12 cellular contexts compared by ENCODE assay signal in the genomic region with DNA sequence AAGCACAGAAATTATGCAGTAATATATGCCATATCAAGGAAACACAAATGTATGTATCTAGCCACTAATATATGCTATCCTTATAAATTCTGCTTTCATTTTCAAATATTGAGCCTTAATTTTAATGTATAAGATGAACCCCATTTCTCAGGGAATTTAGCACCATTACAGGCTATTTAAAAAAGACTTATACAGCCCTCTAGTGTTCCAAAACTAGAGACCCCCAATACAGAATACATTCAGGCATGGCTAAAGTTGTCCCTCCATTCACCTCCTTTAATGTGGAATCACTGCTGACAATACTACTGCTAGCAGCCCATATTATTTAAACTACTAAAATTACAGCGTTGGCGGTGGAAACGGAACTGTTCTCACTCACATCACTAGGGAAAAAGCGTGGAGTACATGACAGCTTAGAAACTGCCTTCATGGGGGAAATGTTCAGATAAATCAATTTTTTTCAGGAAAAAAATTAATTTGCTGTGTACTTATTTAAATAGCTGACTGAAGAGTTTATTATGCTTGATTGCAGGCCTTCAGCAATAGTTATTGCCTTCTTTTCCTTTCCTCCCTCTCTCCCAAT.
DNase-seq lines count a peak whose midpoint lies in the region; TF ChIP-seq lines count a peak whose summit lies in the region.
"Had no signal": no experiment of that assay in that cellular context is flagged by ENCODE, and none has a peak within 500 bp of the region (broad histone marks: within the 10 kb centered on the region; RNA-seq: fewer than 3 reads in every experiment).

No MANE protein-coding gene starts in this region.

- H3K9me3 Mint-ChIP-seq in progenitor cell of endocrine pancreas (ENCODE audit: low read depth): peaks cover 10% of the 10 kb centered on the region

- no peaks in the 10 kb centered on the region for H3K27me3 Mint-ChIP-seq in progenitor cell of endocrine pancreas

- no peak for TF ChIP-seq CTCF in epithelial cell of esophagus (IDR thresholded peaks at IDR 0.05; ENCODE audit: insufficient read depth, low read depth, low read length, missing control alignments)
- peak; percentile 29 for TF ChIP-seq CTCF in progenitor cell of endocrine pancreas (IDR thresholded peaks at IDR 0.05; ENCODE audit: unreplicated experiment)
- no peak for TF ChIP-seq CTCF in GM13976 (IDR thresholded peaks at IDR 0.05; ENCODE audit: borderline replicate concordance, control extremely low read depth, extremely low read depth, insufficient read depth, missing control alignments)

- in situ Hi-C loops in GM13976 (cut with MboI; ENCODE audit: low sequenced_read_pairs, unreplicated experiment): no loop called here

- no peak overlapping the region for H3K27ac Mint-ChIP-seq in progenitor cell of endocrine pancreas

- peak; percentile 27 for DNase-seq in NCI-H1105 treated with DMSO at 0.1 percent for 48 hours (lab: John Stamatoyannopoulos, UW)
- no peak for DNase-seq in NCI-H1105 (lab: John Stamatoyannopoulos, UW)
- DNase-seq in NCI-H526 treated with DMSO at 0.1 percent for 48 hours (lab: John Stamatoyannopoulos, UW): peak; percentile 15
- peak; percentile 1 for DNase-seq in epithelial cell of esophagus (ENCODE audit: low read depth)
- no peak for DNase-seq in progenitor cell of endocrine pancreas (ENCODE audit: low spot score, unreplicated experiment)
- DNase-seq in HUDEP-2 (lab: John Stamatoyannopoulos, UW; ENCODE audit: unreplicated experiment in 76 of 76): no peak
- DNase-seq in activated CD8-positive, alpha-beta memory T cell treated with anti-CD3 and anti-CD28 coated beads, Interleukin-2, amount 50 U/mL, for 4 hours: no peak
- no peak for DNase-seq in GM13976 (ENCODE audit: low spot score)
- DNase-seq: activated CD4-positive, alpha-beta T cell treated with anti-CD3 and anti-CD28 coated beads, Interleukin-2, amount 50 U/mL, for 4 hours; gastrocnemius medialis; stimulated activated CD4-positive, alpha-beta T cell treated with anti-CD3 and anti-CD28 coated beads, Interleukin-4, amount 100 ng/mL, for 4 hours; trophoblast cell had no signal

- H3K4me3 Mint-ChIP-seq in progenitor cell of endocrine pancreas (ENCODE audit: low read depth): no peak overlapping the region

- H3K36me3 Mint-ChIP-seq in progenitor cell of endocrine pancreas (ENCODE audit: insufficient read depth): peaks cover 2% of the 10 kb centered on the region

- H3K4me1 Mint-ChIP-seq in progenitor cell of endocrine pancreas (ENCODE audit: low read depth): no peaks in the 10 kb centered on the region

- no peak overlapping the region for H3K4me3 ChIP-seq in epithelial cell of esophagus (ENCODE audit: low read length)
- H3K4me3 ChIP-seq: gastrocnemius medialis had no signal

Comparison
In these comparisons a context has a peak if more than half of its experiments do, and no peak if none do; other contexts are left out.
1. DNase-seq: peak in NCI-H1105 treated with DMSO at 0.1 percent for 48 hours (single experiment), NCI-H526 treated with DMSO at 0.1 percent for 48 hours (single experiment) and epithelial cell of esophagus (single experiment); none in NCI-H1105 (single experiment), progenitor cell of endocrine pancreas (single experiment), HUDEP-2 (0 of 76), activated CD8-positive, alpha-beta memory T cell treated with anti-CD3 and anti-CD28 coated beads, Interleukin-2, amount 50 U/mL, for 4 hours (single experiment) and GM13976 (single experiment).